In the genomic region with DNA sequence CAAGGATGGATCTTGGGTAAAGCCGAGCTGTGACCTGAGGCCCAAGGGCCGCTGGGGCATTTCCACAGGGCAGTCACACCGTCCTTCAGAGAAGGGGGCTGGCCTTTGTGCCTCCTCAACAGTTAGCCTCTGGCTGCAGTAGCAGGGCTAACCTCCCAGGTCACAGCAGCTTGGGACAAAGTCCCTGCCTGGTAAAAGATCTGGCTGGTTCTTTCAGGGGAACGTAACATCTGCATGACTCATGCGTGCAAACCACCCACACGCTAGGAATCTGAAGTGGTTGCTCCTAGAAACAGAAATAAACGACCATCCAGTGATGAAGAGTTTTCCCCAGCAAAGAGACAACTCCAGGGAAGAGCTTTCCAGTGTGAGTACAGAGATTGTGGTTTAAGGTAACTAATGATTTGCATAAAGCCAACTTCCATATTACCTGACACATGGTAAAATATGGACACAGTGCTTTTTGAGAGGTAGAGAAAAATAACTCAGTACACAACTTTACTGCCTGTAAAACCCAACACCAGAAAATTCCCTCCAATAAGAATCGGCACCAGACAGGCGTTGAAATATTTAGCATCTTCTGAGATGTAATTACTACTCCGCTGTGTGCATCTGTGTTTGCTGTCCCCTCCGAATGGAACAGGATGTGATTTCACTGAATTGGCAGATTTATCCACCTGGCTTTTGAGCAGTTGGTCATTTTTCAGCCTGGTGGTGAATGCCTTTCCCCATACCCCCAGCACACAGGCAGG, we compare ENCODE assay signal across 1 cellular context.
TF ChIP-seq lines count a peak whose summit lies in the region.

No MANE protein-coding gene starts in this region.

TF ChIP-seq in HEK293, 187 proteins besides CTCF, POLR2A, EP300 and RAD21 (continued from another document):
- TF ChIP-seq SP7 (tag by site-specific recombination; IDR thresholded peaks at IDR 0.05), result 0 out of 2 replicates have a peak, but pooled peaks have one; percentile 27
- TF ChIP-seq, protein P1, sequence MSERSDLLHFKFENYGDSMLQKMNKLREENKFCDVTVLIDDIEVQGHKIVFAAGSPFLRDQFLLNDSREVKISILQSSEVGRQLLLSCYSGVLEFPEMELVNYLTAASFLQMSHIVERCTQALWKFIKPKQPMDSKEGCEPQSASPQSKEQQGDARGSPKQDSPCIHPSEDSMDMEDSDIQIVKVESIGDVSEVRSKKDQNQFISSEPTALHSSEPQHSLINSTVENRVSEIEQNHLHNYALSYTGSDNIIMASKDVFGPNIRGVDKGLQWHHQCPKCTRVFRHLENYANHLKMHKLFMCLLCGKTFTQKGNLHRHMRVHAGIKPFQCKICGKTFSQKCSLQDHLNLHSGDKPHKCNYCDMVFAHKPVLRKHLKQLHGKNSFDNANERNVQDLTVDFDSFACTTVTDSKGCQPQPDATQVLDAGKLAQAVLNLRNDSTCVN (tag by site-specific recombination; optimal IDR thresholded peaks at IDR 0.05), result no peak
- TF ChIP-seq, protein P2, sequence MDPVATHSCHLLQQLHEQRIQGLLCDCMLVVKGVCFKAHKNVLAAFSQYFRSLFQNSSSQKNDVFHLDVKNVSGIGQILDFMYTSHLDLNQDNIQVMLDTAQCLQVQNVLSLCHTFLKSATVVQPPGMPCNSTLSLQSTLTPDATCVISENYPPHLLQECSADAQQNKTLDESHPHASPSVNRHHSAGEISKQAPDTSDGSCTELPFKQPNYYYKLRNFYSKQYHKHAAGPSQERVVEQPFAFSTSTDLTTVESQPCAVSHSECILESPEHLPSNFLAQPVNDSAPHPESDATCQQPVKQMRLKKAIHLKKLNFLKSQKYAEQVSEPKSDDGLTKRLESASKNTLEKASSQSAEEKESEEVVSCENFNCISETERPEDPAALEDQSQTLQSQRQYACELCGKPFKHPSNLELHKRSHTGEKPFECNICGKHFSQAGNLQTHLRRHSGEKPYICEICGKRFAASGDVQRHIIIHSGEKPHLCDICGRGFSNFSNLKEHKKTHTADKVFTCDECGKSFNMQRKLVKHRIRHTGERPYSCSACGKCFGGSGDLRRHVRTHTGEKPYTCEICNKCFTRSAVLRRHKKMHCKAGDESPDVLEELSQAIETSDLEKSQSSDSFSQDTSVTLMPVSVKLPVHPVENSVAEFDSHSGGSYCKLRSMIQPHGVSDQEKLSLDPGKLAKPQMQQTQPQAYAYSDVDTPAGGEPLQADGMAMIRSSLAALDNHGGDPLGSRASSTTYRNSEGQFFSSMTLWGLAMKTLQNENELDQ (tag by site-specific recombination; IDR thresholded peaks at IDR 0.05; ENCODE audit: low read depth), result no peak
- TF ChIP-seq PRDM1 (tag by site-specific recombination; IDR thresholded peaks at IDR 0.05), result peak; percentile 73
- TF ChIP-seq, protein P3, sequence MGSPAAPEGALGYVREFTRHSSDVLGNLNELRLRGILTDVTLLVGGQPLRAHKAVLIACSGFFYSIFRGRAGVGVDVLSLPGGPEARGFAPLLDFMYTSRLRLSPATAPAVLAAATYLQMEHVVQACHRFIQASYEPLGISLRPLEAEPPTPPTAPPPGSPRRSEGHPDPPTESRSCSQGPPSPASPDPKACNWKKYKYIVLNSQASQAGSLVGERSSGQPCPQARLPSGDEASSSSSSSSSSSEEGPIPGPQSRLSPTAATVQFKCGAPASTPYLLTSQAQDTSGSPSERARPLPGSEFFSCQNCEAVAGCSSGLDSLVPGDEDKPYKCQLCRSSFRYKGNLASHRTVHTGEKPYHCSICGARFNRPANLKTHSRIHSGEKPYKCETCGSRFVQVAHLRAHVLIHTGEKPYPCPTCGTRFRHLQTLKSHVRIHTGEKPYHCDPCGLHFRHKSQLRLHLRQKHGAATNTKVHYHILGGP (tag by site-specific recombination; IDR thresholded peaks at IDR 0.05), result no peak
- TF ChIP-seq, protein P4, sequence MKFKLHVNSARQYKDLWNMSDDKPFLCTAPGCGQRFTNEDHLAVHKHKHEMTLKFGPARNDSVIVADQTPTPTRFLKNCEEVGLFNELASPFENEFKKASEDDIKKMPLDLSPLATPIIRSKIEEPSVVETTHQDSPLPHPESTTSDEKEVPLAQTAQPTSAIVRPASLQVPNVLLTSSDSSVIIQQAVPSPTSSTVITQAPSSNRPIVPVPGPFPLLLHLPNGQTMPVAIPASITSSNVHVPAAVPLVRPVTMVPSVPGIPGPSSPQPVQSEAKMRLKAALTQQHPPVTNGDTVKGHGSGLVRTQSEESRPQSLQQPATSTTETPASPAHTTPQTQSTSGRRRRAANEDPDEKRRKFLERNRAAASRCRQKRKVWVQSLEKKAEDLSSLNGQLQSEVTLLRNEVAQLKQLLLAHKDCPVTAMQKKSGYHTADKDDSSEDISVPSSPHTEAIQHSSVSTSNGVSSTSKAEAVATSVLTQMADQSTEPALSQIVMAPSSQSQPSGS (tag by site-specific recombination; IDR thresholded peaks at IDR 0.05; ENCODE audit: low read depth), result no peak
- no peak for TF ChIP-seq KLF10 (tag by site-specific recombination; IDR thresholded peaks at IDR 0.05)
- no peak for TF ChIP-seq HOXD13 (CRISPR knock-in tag; IDR thresholded peaks at IDR 0.05; ENCODE audit: borderline replicate concordance)
- no peak for TF ChIP-seq ZNF624 (tag by site-specific recombination; IDR thresholded peaks at IDR 0.05)
- TF ChIP-seq, protein P5, sequence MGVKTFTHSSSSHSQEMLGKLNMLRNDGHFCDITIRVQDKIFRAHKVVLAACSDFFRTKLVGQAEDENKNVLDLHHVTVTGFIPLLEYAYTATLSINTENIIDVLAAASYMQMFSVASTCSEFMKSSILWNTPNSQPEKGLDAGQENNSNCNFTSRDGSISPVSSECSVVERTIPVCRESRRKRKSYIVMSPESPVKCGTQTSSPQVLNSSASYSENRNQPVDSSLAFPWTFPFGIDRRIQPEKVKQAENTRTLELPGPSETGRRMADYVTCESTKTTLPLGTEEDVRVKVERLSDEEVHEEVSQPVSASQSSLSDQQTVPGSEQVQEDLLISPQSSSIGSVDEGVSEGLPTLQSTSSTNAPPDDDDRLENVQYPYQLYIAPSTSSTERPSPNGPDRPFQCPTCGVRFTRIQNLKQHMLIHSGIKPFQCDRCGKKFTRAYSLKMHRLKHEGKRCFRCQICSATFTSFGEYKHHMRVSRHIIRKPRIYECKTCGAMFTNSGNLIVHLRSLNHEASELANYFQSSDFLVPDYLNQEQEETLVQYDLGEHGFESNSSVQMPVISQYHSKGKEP (tag by site-specific recombination; IDR thresholded peaks at IDR 0.05), result no peak
- no peak for TF ChIP-seq ZNF140 (tag by site-specific recombination; IDR thresholded peaks at IDR 0.05)
- no peak for TF ChIP-seq ZNF707 (tag by site-specific recombination; IDR thresholded peaks at IDR 0.05)
- TF ChIP-seq OSR2 (tag by site-specific recombination; IDR thresholded peaks at IDR 0.05), result 0 out of 2 replicates have a peak, but pooled peaks have one; percentile 9
- no peak for TF ChIP-seq ZNF658 (tag by site-specific recombination; IDR thresholded peaks at IDR 0.05)
- no peak for TF ChIP-seq ZNF530 (tag by site-specific recombination; IDR thresholded peaks at IDR 0.05; ENCODE audit: low read depth)
- 0 out of 2 replicates have a peak, but pooled peaks have one; percentile 31 for TF ChIP-seq ZEB2 (tag by site-specific recombination; IDR thresholded peaks at IDR 0.05)
- no peak for TF ChIP-seq ZNF548 (tag by site-specific recombination; IDR thresholded peaks at IDR 0.05)
- no peak for TF ChIP-seq ZNF239 (tag by site-specific recombination; IDR thresholded peaks at IDR 0.05)
- TF ChIP-seq, protein P6, sequence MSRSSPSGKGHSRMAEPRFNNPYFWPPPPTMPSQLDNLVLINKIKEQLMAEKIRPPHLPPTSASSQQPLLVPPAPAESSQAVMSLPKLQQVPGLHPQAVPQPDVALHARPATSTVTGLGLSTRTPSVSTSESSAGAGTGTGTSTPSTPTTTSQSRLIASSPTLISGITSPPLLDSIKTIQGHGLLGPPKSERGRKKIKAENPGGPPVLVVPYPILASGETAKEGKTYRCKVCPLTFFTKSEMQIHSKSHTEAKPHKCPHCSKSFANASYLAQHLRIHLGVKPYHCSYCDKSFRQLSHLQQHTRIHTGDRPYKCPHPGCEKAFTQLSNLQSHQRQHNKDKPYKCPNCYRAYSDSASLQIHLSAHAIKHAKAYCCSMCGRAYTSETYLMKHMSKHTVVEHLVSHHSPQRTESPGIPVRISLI (tag by site-specific recombination; IDR thresholded peaks at IDR 0.05), result no peak
- no peak for TF ChIP-seq ZNF214 (tag by site-specific recombination; IDR thresholded peaks at IDR 0.05; ENCODE audit: borderline replicate concordance)
- TF ChIP-seq ZSCAN23 (tag by site-specific recombination; IDR thresholded peaks at IDR 0.05), result no peak
- no peak for TF ChIP-seq ZNF549 (tag by site-specific recombination; IDR thresholded peaks at IDR 0.05)
- TF ChIP-seq ZNF596 (tag by site-specific recombination; IDR thresholded peaks at IDR 0.05), result no peak
- TF ChIP-seq, protein P7, sequence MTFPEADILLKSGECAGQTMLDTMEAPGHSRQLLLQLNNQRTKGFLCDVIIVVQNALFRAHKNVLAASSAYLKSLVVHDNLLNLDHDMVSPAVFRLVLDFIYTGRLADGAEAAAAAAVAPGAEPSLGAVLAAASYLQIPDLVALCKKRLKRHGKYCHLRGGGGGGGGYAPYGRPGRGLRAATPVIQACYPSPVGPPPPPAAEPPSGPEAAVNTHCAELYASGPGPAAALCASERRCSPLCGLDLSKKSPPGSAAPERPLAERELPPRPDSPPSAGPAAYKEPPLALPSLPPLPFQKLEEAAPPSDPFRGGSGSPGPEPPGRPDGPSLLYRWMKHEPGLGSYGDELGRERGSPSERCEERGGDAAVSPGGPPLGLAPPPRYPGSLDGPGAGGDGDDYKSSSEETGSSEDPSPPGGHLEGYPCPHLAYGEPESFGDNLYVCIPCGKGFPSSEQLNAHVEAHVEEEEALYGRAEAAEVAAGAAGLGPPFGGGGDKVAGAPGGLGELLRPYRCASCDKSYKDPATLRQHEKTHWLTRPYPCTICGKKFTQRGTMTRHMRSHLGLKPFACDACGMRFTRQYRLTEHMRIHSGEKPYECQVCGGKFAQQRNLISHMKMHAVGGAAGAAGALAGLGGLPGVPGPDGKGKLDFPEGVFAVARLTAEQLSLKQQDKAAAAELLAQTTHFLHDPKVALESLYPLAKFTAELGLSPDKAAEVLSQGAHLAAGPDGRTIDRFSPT (tag by site-specific recombination; IDR thresholded peaks at IDR 0.05), result peak; percentile 18; the same call in 1 of the 2 replicates
- TF ChIP-seq KLF7 (tag by site-specific recombination; IDR thresholded peaks at IDR 0.05; ENCODE audit: borderline replicate concordance), result no peak
- TF ChIP-seq, protein P8, sequence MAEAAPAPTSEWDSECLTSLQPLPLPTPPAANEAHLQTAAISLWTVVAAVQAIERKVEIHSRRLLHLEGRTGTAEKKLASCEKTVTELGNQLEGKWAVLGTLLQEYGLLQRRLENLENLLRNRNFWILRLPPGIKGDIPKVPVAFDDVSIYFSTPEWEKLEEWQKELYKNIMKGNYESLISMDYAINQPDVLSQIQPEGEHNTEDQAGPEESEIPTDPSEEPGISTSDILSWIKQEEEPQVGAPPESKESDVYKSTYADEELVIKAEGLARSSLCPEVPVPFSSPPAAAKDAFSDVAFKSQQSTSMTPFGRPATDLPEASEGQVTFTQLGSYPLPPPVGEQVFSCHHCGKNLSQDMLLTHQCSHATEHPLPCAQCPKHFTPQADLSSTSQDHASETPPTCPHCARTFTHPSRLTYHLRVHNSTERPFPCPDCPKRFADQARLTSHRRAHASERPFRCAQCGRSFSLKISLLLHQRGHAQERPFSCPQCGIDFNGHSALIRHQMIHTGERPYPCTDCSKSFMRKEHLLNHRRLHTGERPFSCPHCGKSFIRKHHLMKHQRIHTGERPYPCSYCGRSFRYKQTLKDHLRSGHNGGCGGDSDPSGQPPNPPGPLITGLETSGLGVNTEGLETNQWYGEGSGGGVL (tag by site-specific recombination; IDR thresholded peaks at IDR 0.05), result no peak
- TF ChIP-seq HOXC10 (CRISPR knock-in tag; IDR thresholded peaks at IDR 0.05), result no peak
- TF ChIP-seq ZNF350 (tag by site-specific recombination; IDR thresholded peaks at IDR 0.05), result no peak
- TF ChIP-seq ZNF629 (tag by site-specific recombination; IDR thresholded peaks at IDR 0.05), result peak; percentile 46; the same call in 1 of the 2 replicates
- TF ChIP-seq YY2 (tag by site-specific recombination; IDR thresholded peaks at IDR 0.05), result no peak
TF ChIP-seq in HEK293: peak in this region for 17.
